13 cellular contexts compared by ENCODE assay signal in the genomic region with DNA sequence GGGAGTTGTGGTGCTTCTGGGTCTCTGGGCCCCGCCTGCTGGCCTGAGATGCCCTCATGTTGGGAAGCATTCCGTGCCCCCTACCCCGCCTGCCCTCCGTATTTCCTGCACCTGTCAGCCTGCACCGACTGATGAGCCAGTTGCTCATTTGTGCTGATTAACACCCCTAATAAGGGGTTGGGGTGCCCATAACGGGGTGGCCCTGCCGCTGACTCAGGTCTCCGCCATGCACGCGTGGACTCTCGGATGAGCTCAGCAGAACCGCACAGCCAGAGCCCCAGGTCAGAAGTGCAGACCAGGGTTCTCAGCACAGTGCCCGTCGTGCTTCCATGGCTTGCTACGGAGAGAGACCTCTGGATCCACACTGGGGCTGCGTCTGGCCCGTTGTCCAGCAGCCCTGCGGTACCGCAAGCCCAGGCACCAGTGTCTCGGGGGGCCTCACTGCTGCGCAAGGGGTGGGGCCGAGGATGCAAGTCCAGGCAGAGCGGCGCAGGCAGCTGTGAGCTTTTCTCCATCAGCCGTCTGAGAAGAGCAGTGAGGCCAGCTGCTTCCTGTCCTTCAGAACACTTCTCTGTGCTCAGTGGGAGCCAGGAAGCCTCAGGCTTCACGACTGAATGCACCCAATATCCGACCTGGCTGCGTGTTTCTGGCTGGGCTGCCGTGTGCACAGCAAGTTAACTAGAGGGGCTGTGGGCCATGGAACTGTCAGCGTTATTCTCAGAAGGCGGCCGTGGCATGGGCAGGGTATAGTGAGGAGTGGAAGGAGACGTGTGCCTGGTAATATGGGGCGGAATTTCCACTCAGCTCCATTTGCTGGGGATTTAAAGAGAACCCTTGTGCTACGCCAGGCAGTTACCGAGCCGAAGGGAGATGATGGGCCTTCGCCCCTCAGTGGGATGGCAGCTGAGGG. TPM values are rescaled to one million over a fixed set of nuclear protein-coding genes. Genes with fewer than 3 reads are reported as not detected.
DNase-seq lines count a peak whose midpoint lies in the region; ATAC-seq and TF ChIP-seq lines count a peak whose summit lies in the region.
"Had no signal": no experiment of that assay in that cellular context is flagged by ENCODE, and none has a peak within 500 bp of the region (broad histone marks: within the 10 kb centered on the region; RNA-seq: fewer than 3 reads in every experiment).

No MANE protein-coding gene starts in this region.

- DNase-seq in T-helper 17 cell (no peak), endodermal cell (no peak), COLO829 (ENCODE audit: low spot score) (no peak), DMS153 treated with DMSO at 0.1 percent for 48 hours (lab: John Stamatoyannopoulos, UW; ENCODE audit: unreplicated experiment) (no peak)
- no peak for DNase-seq in stimulated activated CD4-positive, alpha-beta T cell treated with anti-CD3 and anti-CD28 coated beads, Interleukin-12 subunit alpha, Interleukin-12 subunit beta, amount 100 ng/mL, for 4 hours
- DNase-seq: activated CD4-positive, alpha-beta T cell treated with anti-CD3 and anti-CD28 coated beads, Interleukin-2, amount 10 ng/mL, durations not matched to agents 7 days and 5 days; CD4-positive, CD25-positive, alpha-beta regulatory T cell; nephron progenitor cell had no signal

- 94% methylated on average over 31 to 38 of the region's 38 CpGs for WGBS in endodermal cell (ENCODE audit: insufficient coverage in 1 of 2, insufficient read length in 1 of 2), 2 experiments

- H3K4me1 ChIP-seq in BLaER1 treated with 17β-estradiol and CSF1 and Interleukin-3, amounts not matched to agents 10 nM and 100 nM, result peaks cover 37 to 94% (median 75%) of the 10 kb centered on the region in 10 experiments
- H3K4me1 ChIP-seq in HUES6 (ENCODE audit: control insufficient read depth, insufficient read depth, low read length) (no peaks in the 10 kb centered on the region), endodermal cell (ENCODE audit: control insufficient read depth, insufficient read depth, low read length) (no peaks in the 10 kb centered on the region)
- H3K4me1 ChIP-seq: suprapubic skin had no signal

- H3K36me3 ChIP-seq in BLaER1 treated with 17β-estradiol and CSF1 and Interleukin-3, amounts not matched to agents 10 nM and 100 nM, result peaks cover 28 to 48% (median 40%) of the 10 kb centered on the region in 11 experiments
- H3K36me3 ChIP-seq in HUES6 (ENCODE audit: control insufficient read depth, insufficient read depth, low read length) (peaks cover 53% of the 10 kb centered on the region), endodermal cell (ENCODE audit: control insufficient read depth, insufficient read depth, low read length) (peaks cover 31% of the 10 kb centered on the region)

- no peaks in the 10 kb centered on the region for H3K27me3 ChIP-seq in BLaER1 treated with 17β-estradiol and CSF1 and Interleukin-3, amounts not matched to agents 10 nM and 100 nM
- no peaks in the 10 kb centered on the region for H3K27me3 ChIP-seq in HUES6 (ENCODE audit: control insufficient read depth, insufficient read depth, low read length)
- no peaks in the 10 kb centered on the region for H3K27me3 ChIP-seq in endodermal cell (ENCODE audit: control insufficient read depth, insufficient read depth, low read length, poor library complexity, severe bottlenecking)
- H3K27me3 ChIP-seq: suprapubic skin had no signal

- H3K4me3 Mint-ChIP-seq in T-helper 17 cell (no peak overlapping the region), endodermal cell (no peak overlapping the region)
- H3K4me3 Mint-ChIP-seq: activated CD4-positive, alpha-beta T cell treated with anti-CD3 and anti-CD28 coated beads, Interleukin-2, amount 10 ng/mL, durations not matched to agents 7 days and 5 days; CD4-positive, CD25-positive, alpha-beta regulatory T cell; nephron progenitor cell had no signal

- no peaks in the 10 kb centered on the region for H3K9me3 Mint-ChIP-seq in endodermal cell
- H3K9me3 Mint-ChIP-seq: activated CD4-positive, alpha-beta T cell treated with anti-CD3 and anti-CD28 coated beads, Interleukin-2, amount 10 ng/mL, durations not matched to agents 7 days and 5 days; CD4-positive, CD25-positive, alpha-beta regulatory T cell; nephron progenitor cell had no signal

- no peaks in the 10 kb centered on the region for H3K27me3 Mint-ChIP-seq in T-helper 17 cell
- H3K27me3 Mint-ChIP-seq in endodermal cell (ENCODE audit: insufficient read depth), result no peaks in the 10 kb centered on the region
- H3K27me3 Mint-ChIP-seq: activated CD4-positive, alpha-beta T cell treated with anti-CD3 and anti-CD28 coated beads, Interleukin-2, amount 10 ng/mL, durations not matched to agents 7 days and 5 days; CD4-positive, CD25-positive, alpha-beta regulatory T cell had no signal

- H3K36me3 Mint-ChIP-seq in T-helper 17 cell (ENCODE audit: low read depth) (peaks cover 4% of the 10 kb centered on the region), endodermal cell (ENCODE audit: low read depth) (peaks cover 56% of the 10 kb centered on the region)

- peaks cover 2% of the 10 kb centered on the region for H3K4me1 Mint-ChIP-seq in T-helper 17 cell
- H3K4me1 Mint-ChIP-seq in endodermal cell, result no peaks in the 10 kb centered on the region

- peaks cover 7 to 74% (median 32%) of the 10 kb centered on the region in 11 experiments; a peak in 19 of 22 replicates for H4K20me1 ChIP-seq in BLaER1 treated with 17β-estradiol and CSF1 and Interleukin-3, amounts not matched to agents 10 nM and 100 nM

- H3K9me3 ChIP-seq in BLaER1 treated with 17β-estradiol and CSF1 and Interleukin-3, amounts not matched to agents 10 nM and 100 nM (replicated peaks in 1 of 11), result no peaks in the 10 kb centered on the region
- H3K9me3 ChIP-seq in HUES6 (ENCODE audit: control insufficient read depth, insufficient read depth, low read depth, low read length) (no peaks in the 10 kb centered on the region), T-helper 17 cell (ENCODE audit: control insufficient read depth, low read length, poor library complexity, severe bottlenecking) (no peaks in the 10 kb centered on the region), endodermal cell (ENCODE audit: control insufficient read depth, low read length) (no peaks in the 10 kb centered on the region)
- H3K9me3 ChIP-seq: suprapubic skin had no signal

- peak overlapping the region; percentile 9 to 74 (median 59); a peak in 19 of 22 replicates for H3K9ac ChIP-seq in BLaER1 treated with 17β-estradiol and CSF1 and Interleukin-3, amounts not matched to agents 10 nM and 100 nM
- H3K9ac ChIP-seq in HUES6 (ENCODE audit: low read length) (peak overlapping the region; percentile 24), endodermal cell (ENCODE audit: extremely low read depth, low read length, poor library complexity, severe bottlenecking) (no peak overlapping the region)

- H3K4me3 ChIP-seq in BLaER1 treated with 17β-estradiol and CSF1 and Interleukin-3, amounts not matched to agents 10 nM and 100 nM, result peak overlapping the region in 7 of 10 experiments; percentile 22 to 47 (median 46); a peak in 12 of 20 replicates
- no peak overlapping the region for H3K4me3 ChIP-seq in HUES6 (ENCODE audit: low read depth, low read length)
- H3K4me3 ChIP-seq in endodermal cell (ENCODE audit: low read length), result no peak overlapping the region
- H3K4me3 ChIP-seq: suprapubic skin had no signal

- TF ChIP-seq CTCF in endodermal cell (conservative IDR thresholded peaks at IDR 0.05), result no peak

- H3K27ac Mint-ChIP-seq in T-helper 17 cell (no peak overlapping the region), endodermal cell (no peak overlapping the region)
- H3K27ac Mint-ChIP-seq: activated CD4-positive, alpha-beta T cell treated with anti-CD3 and anti-CD28 coated beads, Interleukin-2, amount 10 ng/mL, durations not matched to agents 7 days and 5 days; nephron progenitor cell had no signal

- peak overlapping the region; percentile 79 to 100 (median 97) for H3K4me2 ChIP-seq in BLaER1 treated with 17β-estradiol and CSF1 and Interleukin-3, amounts not matched to agents 10 nM and 100 nM

- H3K27ac ChIP-seq in BLaER1 treated with 17β-estradiol and CSF1 and Interleukin-3, amounts not matched to agents 10 nM and 100 nM, result peak overlapping the region in 9 of 11 experiments; percentile 10 to 83 (median 72); a peak in 17 of 22 replicates
- H3K27ac ChIP-seq in HUES6 (ENCODE audit: low read depth, low read length) (no peak overlapping the region), endodermal cell (ENCODE audit: low read depth, low read length) (no peak overlapping the region)
- H3K27ac ChIP-seq: suprapubic skin had no signal

- peak; percentile 90 for ATAC-seq in GM19351 (IDR thresholded peaks at IDR 0.05; ENCODE audit: unreplicated experiment)
- ATAC-seq in T-helper 17 cell, result peak; percentile 41
- ATAC-seq: Panc1 had no signal

RNA-seq across cellular contexts. Expression of a gene that starts 18.6 kb away (rescaled TPM):
- total RNA-seq in T-helper 17 cell, result 10 to 100 TPM; 13.8 to 14.3 TPM
- 10 to 100 TPM; 28.2 to 29.6 TPM for total RNA-seq in endodermal cell
- polyA plus RNA-seq in endodermal cell (2013, experiment 1 of 2), result 23.8 TPM
- 21.6 TPM for polyA plus RNA-seq in endodermal cell (2013, experiment 2 of 2)

RNA-seq across cellular contexts. Expression of a gene that starts 18.6 kb away (rescaled TPM):
- total RNA-seq in T-helper 17 cell (not detected), endodermal cell (under 1 TPM in 1 of 2 donors, not detected in 1; 0.44 TPM)
- polyA plus RNA-seq in endodermal cell (2013, experiment 1 of 2), result 1.5 TPM
- polyA plus RNA-seq in endodermal cell (2013, experiment 2 of 2), result 1.4 TPM
- total RNA-seq: activated CD4-positive, alpha-beta T cell treated with anti-CD3 and anti-CD28 coated beads, Interleukin-2, amount 10 ng/mL, durations not matched to agents 7 days and 5 days; CD4-positive, CD25-positive, alpha-beta regulatory T cell; suprapubic skin had no signal
- polyA plus RNA-seq: CD4-positive, CD25-positive, alpha-beta regulatory T cell had no signal

RNA-seq across cellular contexts. Expression of a gene that starts 36.9 kb away (rescaled TPM):
- total RNA-seq in T-helper 17 cell (10 to 100 TPM; 59.9 to 67.9 TPM), endodermal cell (10 to 100 TPM; 46.7 to 50.3 TPM)
- polyA plus RNA-seq in endodermal cell (2013, experiment 1 of 2), result 21.6 TPM
- polyA plus RNA-seq in endodermal cell (2013, experiment 2 of 2), result 22.1 TPM

RNA-seq across cellular contexts. Expression of a gene that starts 57.9 kb away (rescaled TPM):
- total RNA-seq in T-helper 17 cell, result 10 to 100 TPM; 13.1 to 16.0 TPM
- 10 to 100 TPM; 23.2 to 28.8 TPM for total RNA-seq in endodermal cell
- 26.8 TPM for polyA plus RNA-seq in endodermal cell (2013, experiment 1 of 2)
- polyA plus RNA-seq in endodermal cell (2013, experiment 2 of 2), result 25.7 TPM

RNA-seq across cellular contexts. Expression of a gene that starts 58.2 kb away (rescaled TPM):
- total RNA-seq in T-helper 17 cell (100 to 1,000 TPM; 144 to 158 TPM), endodermal cell (100 to 1,000 TPM; 279 to 280 TPM)
- polyA plus RNA-seq in endodermal cell (2013, experiment 1 of 2), result 253 TPM
- polyA plus RNA-seq in endodermal cell (2013, experiment 2 of 2), result 256 TPM

Comparison
In these comparisons a context has a peak if more than half of its experiments do, and no peak if none do; other contexts are left out.
1. H3K27ac ChIP-seq: peak in BLaER1 treated with 17β-estradiol and CSF1 and Interleukin-3, amounts not matched to agents 10 nM and 100 nM (9 of 11); none in HUES6 (single experiment) and endodermal cell (single experiment).
2. H3K4me3 ChIP-seq: peak in BLaER1 treated with 17β-estradiol and CSF1 and Interleukin-3, amounts not matched to agents 10 nM and 100 nM (7 of 10); none in HUES6 (single experiment) and endodermal cell (single experiment).